Comparison of ENCODE assay signal across 17 cellular contexts in genomic region chr10:118626953-118627352, GRCh38. TPM values are rescaled to one million over a fixed set of nuclear protein-coding genes. Genes with fewer than 3 reads are reported as not detected.
DNase-seq lines count a peak whose midpoint lies in the region; ATAC-seq, FAIRE-seq and TF ChIP-seq lines count a peak whose summit lies in the region.
"Had no signal": no experiment of that assay in that cellular context is flagged by ENCODE, and none has a peak within 500 bp of the region (broad histone marks: within the 10 kb centered on the region; RNA-seq: fewer than 3 reads in every experiment).

No MANE protein-coding gene starts in this region.

- CTCF ChIA-PET in HCT116 (lab: Charles Lee) (interaction anchor here (1.1 to 3.8 kb wide), 4 partner anchors 9 to 13 kb away, joined by 4 to 13 read pairs (median 5); no protein-coding TSS in a partner anchor), GM12878 (lab: Yijun Ruan, JAX) (interaction anchor here (0.8 to 2.0 kb wide), 5 partner anchors 9 to 94 kb away, joined by 3 to 8 read pairs (median 4); no protein-coding TSS in a partner anchor)

- no peak overlapping the region for H2BK120ac ChIP-seq in mesendoderm (ENCODE audit: low read depth, low read length)

- no peak overlapping the region for H2BK5ac ChIP-seq in mesendoderm (ENCODE audit: low read length)

- H3K27me3 ChIP-seq in DND-41 (ENCODE audit: insufficient read depth, low read length, poor library complexity) (peaks cover 12% of the 10 kb centered on the region), HCT116 (ENCODE audit: insufficient read depth, low read length) (peaks cover 57% of the 10 kb centered on the region), GM12878 (replicated peaks in 1 of 2; ENCODE audit: control insufficient read depth in 2 of 2, insufficient read depth in 2 of 2, low read length in 1 of 2) (no peaks in the 10 kb centered on the region; a peak in 2 of 4 replicates), mesendoderm (ENCODE audit: insufficient read depth, low read length, poor library complexity) (no peaks in the 10 kb centered on the region)
- H3K27me3 ChIP-seq: ascending aorta had no signal

- no peak overlapping the region for H4K8ac ChIP-seq in mesendoderm (ENCODE audit: low read depth, low read length)

- TF ChIP-seq CTCF in DND-41 (IDR thresholded peaks at IDR 0.05; ENCODE audit: borderline replicate concordance, extremely low read depth, low read length, poor library complexity, severe bottlenecking) (peak; percentile 50), HCT116 (IDR thresholded peaks at IDR 0.05 in 2 of 3, conservative IDR thresholded peaks at IDR 0.05 in 1 of 3; ENCODE audit: borderline replicate concordance in 1 of 3, insufficient read depth in 1 of 3, low read depth in 2 of 3, low read length in 2 of 3) (peak in 2 of 3 experiments; percentile 54 to 65; a peak in 4 of 6 replicates), GM12878 (IDR thresholded peaks at IDR 0.05 in 2 of 3, conservative IDR thresholded peaks at IDR 0.05 in 1 of 3; ENCODE audit: control insufficient read depth in 2 of 3, extremely low read depth in 1 of 3, insufficient read depth in 1 of 3, low read depth in 3 of 3, low read length in 3 of 3) (peak in 2 of 3 experiments; percentile 29 to 42; a peak in 3 of 6 replicates), D721Med (IDR thresholded peaks at IDR 0.05; ENCODE audit: insufficient read depth, missing control alignments) (no peak)

- no peak for ATAC-seq in DND-41 (ENCODE audit: insufficient read depth, low read depth)
- ATAC-seq in HCT116 = peak; percentile 70
- no peak; the same call in 2 of the 3 replicates for ATAC-seq in GM12878
- ATAC-seq in GM21367 (IDR thresholded peaks at IDR 0.05; ENCODE audit: unreplicated experiment) = no peak
- ATAC-seq: gastrocnemius medialis had no signal

- no peak overlapping the region for H2AK5ac ChIP-seq in mesendoderm (ENCODE audit: low read length)

- SMC1A ChIA-PET in GM12878 (lab: Charles Lee; ENCODE audit: uncharacterized antibody, unreplicated experiment) = no interaction called here

- POLR2A ChIA-PET in HCT116 (lab: Charles Lee) = no interaction called here
- POLR2A ChIA-PET in GM12878 (lab: Charles Lee) = interaction anchor here (0.7 kb wide), 1 partner anchor 48 kb away, joined by 5 read pairs; no protein-coding TSS in a partner anchor

- intact Hi-C loops in HCT116 (cut with micrococcal nuclease) (no loop called here), GM12878 (cut with micrococcal nuclease; ENCODE audit: unreplicated experiment) (no loop called here)

- no peak for TF ChIP-seq RAD21 in HCT116 (IDR thresholded peaks at IDR 0.05; ENCODE audit: low read depth)
- TF ChIP-seq RAD21 in GM12878 (IDR thresholded peaks at IDR 0.05; ENCODE audit: insufficient read depth, low read depth, low read length) = no peak

- H3K79me2 ChIP-seq in DND-41 (ENCODE audit: insufficient read depth, low read length) = no peaks in the 10 kb centered on the region
- H3K79me2 ChIP-seq in HCT116 (ENCODE audit: insufficient read depth, low read length) = no peaks in the 10 kb centered on the region
- H3K79me2 ChIP-seq in GM12878 (ENCODE audit: control insufficient read depth, insufficient read depth, low read length) = no peaks in the 10 kb centered on the region
- no peaks in the 10 kb centered on the region for H3K79me2 ChIP-seq in mesendoderm (ENCODE audit: control insufficient read depth, insufficient read depth, low read length)

- TF ChIP-seq EP300 in GM12878 (IDR thresholded peaks at IDR 0.05; ENCODE audit: borderline replicate concordance in 1 of 2, control insufficient read depth in 1 of 2, low read depth in 2 of 2, low read length in 2 of 2) = no peak

- H3K23ac ChIP-seq in mesendoderm (ENCODE audit: low read length) = no peak overlapping the region

- H3K4me1 ChIP-seq in DND-41 (ENCODE audit: insufficient read depth, low read length) (peaks cover under 1% of the 10 kb centered on the region; the same call in 1 of the 2 replicates), HCT116 (ENCODE audit: control insufficient read depth in 1 of 2, insufficient read depth in 2 of 2, low read length in 2 of 2) (no peaks in the 10 kb centered on the region), GM12878 (ENCODE audit: control insufficient read depth, insufficient read depth, low read length) (no peaks in the 10 kb centered on the region), mesendoderm (ENCODE audit: control insufficient read depth, low read depth, low read length) (no peaks in the 10 kb centered on the region)
- H3K4me1 ChIP-seq: ascending aorta, gastrocnemius medialis had no signal

- H3K36me3 ChIP-seq in DND-41 (ENCODE audit: insufficient read depth, low read length) = no peaks in the 10 kb centered on the region
- no peaks in the 10 kb centered on the region for H3K36me3 ChIP-seq in HCT116 (ENCODE audit: control insufficient read depth in 1 of 2, insufficient read depth in 2 of 2, low read length in 2 of 2)
- no peaks in the 10 kb centered on the region for H3K36me3 ChIP-seq in GM12878 (ENCODE audit: control insufficient read depth in 2 of 2, insufficient read depth in 2 of 2, low read length in 1 of 2)
- no peaks in the 10 kb centered on the region for H3K36me3 ChIP-seq in mesendoderm (ENCODE audit: control insufficient read depth, insufficient read depth, low read length)
- H3K36me3 ChIP-seq: ascending aorta, gastrocnemius medialis had no signal

- H3K4me2 ChIP-seq in DND-41 (ENCODE audit: insufficient read depth, low read length) (no peak overlapping the region), HCT116 (ENCODE audit: low read length) (no peak overlapping the region), GM12878 (ENCODE audit: control insufficient read depth, insufficient read depth) (no peak overlapping the region), mesendoderm (ENCODE audit: low read length) (no peak overlapping the region)

- no peak overlapping the region for H3K4ac ChIP-seq in mesendoderm (ENCODE audit: low read depth, low read length)

- no peaks in the 10 kb centered on the region for H3K9me3 ChIP-seq in DND-41 (ENCODE audit: insufficient read depth, low read length, severe bottlenecking)
- no peaks in the 10 kb centered on the region for H3K9me3 ChIP-seq in HCT116 (ENCODE audit: control insufficient read depth in 1 of 2, insufficient read depth in 1 of 2, low read depth in 1 of 2, low read length in 2 of 2)
- no peaks in the 10 kb centered on the region for H3K9me3 ChIP-seq in GM12878 (replicated peaks; ENCODE audit: control insufficient read depth, insufficient read depth, low read length)
- H3K9me3 ChIP-seq: ascending aorta, gastrocnemius medialis had no signal

- 13% methylated on average over 3 of the region's 3 CpGs for WGBS in GM12878 (ENCODE audit: insufficient coverage, insufficient replicate concordance, low lambda C conversion rate, missing lambda C conversion rate)
- no CpG with 5 or more reads among the region's 3 CpGs for WGBS in mesendoderm (ENCODE audit: extremely low coverage, insufficient coverage, low lambda C conversion rate)

- no peak overlapping the region for H2BK15ac ChIP-seq in mesendoderm (replicated peaks; ENCODE audit: low read depth)

- no peak overlapping the region for H3K56ac ChIP-seq in mesendoderm (ENCODE audit: low read length)

- H4K20me1 ChIP-seq in DND-41 (ENCODE audit: insufficient read depth, low read length) = no peaks in the 10 kb centered on the region
- no peaks in the 10 kb centered on the region for H4K20me1 ChIP-seq in HCT116 (ENCODE audit: insufficient read depth)
- no peaks in the 10 kb centered on the region for H4K20me1 ChIP-seq in GM12878 (ENCODE audit: control insufficient read depth, insufficient read depth)

- BruUV-seq in HCT116 (replicated peaks; lab: Mats Ljungman, UMichigan) = no TSS peak
- no TSS peak for BruUV-seq in GM12878 (replicated peaks; lab: Mats Ljungman, UMichigan)

- H3K9ac ChIP-seq in DND-41 (ENCODE audit: low read depth, low read length) (no peak overlapping the region), HCT116 (ENCODE audit: low read length) (no peak overlapping the region), GM12878 (ENCODE audit: control insufficient read depth, insufficient read depth, low read length) (no peak overlapping the region), mesendoderm (ENCODE audit: low read length) (no peak overlapping the region)

- no peak overlapping the region for H2AFZ ChIP-seq in DND-41 (ENCODE audit: low read depth, low read length)
- H2AFZ ChIP-seq in HCT116 (ENCODE audit: low read depth, low read length, poor library complexity, severe bottlenecking) = no peak overlapping the region
- no peak overlapping the region for H2AFZ ChIP-seq in GM12878 (ENCODE audit: control insufficient read depth, low read depth, low read length)

- no peak overlapping the region for H3K27ac ChIP-seq in DND-41 (ENCODE audit: low read length)
- no peak overlapping the region for H3K27ac ChIP-seq in HCT116 (ENCODE audit: low read depth, low read length)
- no peak overlapping the region for H3K27ac ChIP-seq in GM12878 (ENCODE audit: control insufficient read depth, insufficient read depth)
- H3K27ac ChIP-seq in mesendoderm (ENCODE audit: low read depth, low read length) = no peak overlapping the region
- H3K27ac ChIP-seq: ascending aorta, gastrocnemius medialis, RWPE1 had no signal

- TF ChIP-seq POLR2A in HCT116 (IDR thresholded peaks at IDR 0.05; ENCODE audit: borderline replicate concordance, extremely low read depth, insufficient read depth, insufficient read length) = no peak
- no peak for TF ChIP-seq POLR2A in GM12878 (IDR thresholded peaks at IDR 0.05; ENCODE audit: low read depth, low read length)
- TF ChIP-seq POLR2A in GM12892 (IDR thresholded peaks at IDR 0.05; ENCODE audit: low read depth, low read length) = no peak

- DNase-seq in DND-41 (no peak), HCT116 (ENCODE audit: low read depth, low spot score) (no peak), GM12878 (ENCODE audit: low read depth, low spot score) (no peak), mesendoderm (peak; percentile 46), D721Med (ENCODE audit: insufficient read length, low spot score) (no peak), GM12892 (ENCODE audit: insufficient read length) (no peak)
- no peak for DNase-seq in activated T-cell treated with anti-CD3 and anti-CD28 coated beads, Interleukin-2, amount 50 U/mL, for 1 hour
- DNase-seq: activated CD4-positive, alpha-beta T cell treated with anti-CD3 and anti-CD28 coated beads, Interleukin-2, amount 10 ng/mL, durations not matched to agents 7 days and 5 days; C1 segment of cervical spinal cord; gastrocnemius medialis; kidney glomerular epithelial cell; NCI-H146 had no signal

- H3K18ac ChIP-seq in mesendoderm (ENCODE audit: low read length) = no peak overlapping the region

- H3K4me3 ChIP-seq in DND-41 (ENCODE audit: low read depth in 1 of 2, low read length in 2 of 2) (no peak overlapping the region), HCT116 (replicated peaks in 1 of 2; ENCODE audit: low read depth in 1 of 2, low read length in 2 of 2) (no peak overlapping the region), GM12878 (no peak overlapping the region), mesendoderm (ENCODE audit: low read length) (no peak overlapping the region)
- H3K4me3 ChIP-seq: ascending aorta, gastrocnemius medialis had no signal

- FAIRE-seq in GM12878 (lab: Jason Lieb, UNC) = no peak
- FAIRE-seq in D721Med (lab: Jason Lieb, UNC) = no peak
- no peak for FAIRE-seq in GM12892 (lab: Jason Lieb, UNC)

- RAD21 ChIA-PET in HCT116 (lab: Charles Lee; ENCODE audit: low non-redundant PET in 1 of 2, low total read pairs in 2 of 2, uncharacterized antibody in 2 of 2, unreplicated experiment in 2 of 2) (no interaction called here), GM12878 (lab: Charles Lee; ENCODE audit: unreplicated experiment) (no interaction called here)

- no peaks in the 10 kb centered on the region for H3K79me1 ChIP-seq in mesendoderm (ENCODE audit: low read length)

- in situ Hi-C loops in GM12878 (cut with MboI) = no loop called here

- no peak overlapping the region for H4K5ac ChIP-seq in mesendoderm (ENCODE audit: low read length)

- H3K9me2 ChIP-seq in HCT116 (ENCODE audit: insufficient read depth) = no peaks in the 10 kb centered on the region

RNA-seq across cellular contexts. Expression of gene PRLHR, which starts 31.5 kb away (rescaled TPM):
- not detected for total RNA-seq in HCT116 (2021; ENCODE audit: unreplicated experiment)
- polyA plus RNA-seq in HCT116 (2012) = not detected in 2 replicates
- not detected in 2 replicates for total RNA-seq in GM12878 (2013; cell fraction: nucleolus; rRNA removed)
- total RNA-seq in GM12878 (2014; rRNA removed) = not detected in 2 replicates
- total RNA-seq in GM12878 (2014; rRNA removed; fragmentation: Illumina TruSeq; extraction: Trizol) = not detected in 2 replicates
- not detected in 2 replicates for total RNA-seq in GM12878 (2021)
- polyA plus RNA-seq in GM12878 (2011; ENCODE audit: low read depth) = not detected
- not detected in 2 replicates for polyA plus RNA-seq in GM12878 (2011; rRNA removed)
- polyA plus RNA-seq in GM12878 (2011; cell fraction: cytosol; rRNA removed) = not detected in 2 replicates
- not detected in 2 replicates for polyA plus RNA-seq in GM12878 (2011; cell fraction: nucleus; rRNA removed)
- polyA plus RNA-seq in GM12878 (2012) = not detected in 2 replicates
- polyA plus RNA-seq in GM12878 (2014; fragmentation: Illumina TruSeq; extraction: Trizol) = not detected in 2 replicates
- polyA plus RNA-seq in GM12878 (2014; fragmentation: Nextera tagmentation; extraction: Ambion mirVana) = not detected
- not detected in 2 replicates for polyA plus RNA-seq in GM12878 (2014; rRNA removed)
- polyA plus RNA-seq in GM12878 (2016; fragmentation: Nextera tagmentation; extraction: Ambion mirVana) = not detected
- not detected in 2 replicates for polyA minus RNA-seq in GM12878 (2011; rRNA and poly(A)+ RNA removed)
- polyA minus RNA-seq in GM12878 (2011; cell fraction: cytosol; rRNA and poly(A)+ RNA removed) = not detected in 2 replicates
- polyA minus RNA-seq in GM12878 (2011; cell fraction: nucleus; rRNA and poly(A)+ RNA removed) = not detected in 2 replicates
- not detected for polyA plus RNA-seq in mesendoderm (2013, experiment 1 of 2)
- not detected for polyA plus RNA-seq in mesendoderm (2013, experiment 2 of 2)
- not detected for polyA plus RNA-seq in GM12892 (2012; ENCODE audit: missing spikeins)
- total RNA-seq: activated CD4-positive, alpha-beta T cell treated with anti-CD3 and anti-CD28 coated beads, Interleukin-2, amount 10 ng/mL, durations not matched to agents 7 days and 5 days; ascending aorta; gastrocnemius medialis; NCI-H460; T-helper 2 cell treated with Interferon-gamma antibody and Interleukin-4, amounts not matched to agents 100 ng/mL and 5 ng/mL, for 36 hours had no signal
